1 cellular context compared by ENCODE assay signal in the genomic region with DNA sequence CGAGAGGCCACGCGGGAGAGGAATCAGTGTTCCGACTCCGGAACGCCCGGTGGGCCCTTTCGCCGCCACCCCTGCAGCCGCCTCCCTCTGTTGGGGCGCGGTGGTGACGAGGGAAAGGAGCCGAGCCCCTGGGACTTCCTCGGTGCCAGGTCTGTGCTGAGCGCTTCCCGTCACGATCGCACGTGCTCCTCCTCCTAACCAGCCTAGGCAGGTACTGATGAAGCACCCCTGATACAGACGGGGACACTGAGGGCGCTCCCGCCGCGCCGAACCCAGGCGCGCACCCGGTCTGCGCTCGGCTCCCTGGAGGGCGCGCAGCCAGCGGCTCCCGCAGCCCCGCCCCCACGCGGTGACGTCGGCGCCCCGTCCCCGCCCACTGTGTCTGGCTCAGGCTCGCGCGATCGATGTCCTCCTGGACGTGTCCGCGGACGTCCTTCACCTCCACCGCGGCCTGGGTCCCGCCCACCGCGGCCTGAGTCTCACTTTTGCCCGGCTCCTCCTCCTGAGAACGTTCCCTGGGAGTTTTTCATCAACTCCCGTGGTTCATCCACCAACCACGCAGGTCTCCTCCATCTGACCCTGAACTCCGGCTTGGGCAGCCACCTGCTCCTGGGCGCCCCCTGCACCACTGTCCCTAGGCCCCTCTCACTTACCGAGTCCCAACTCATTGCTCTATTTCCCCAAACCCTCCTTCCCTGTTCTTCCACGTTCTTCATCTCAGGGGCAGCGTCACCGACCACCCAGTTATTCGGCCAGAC.
TF ChIP-seq lines count a peak whose summit lies in the region.

No MANE protein-coding gene starts in this region.

TF ChIP-seq in neural cell, 6 proteins besides CTCF, POLR2A, EP300 and RAD21 (continued from another document):
- TF ChIP-seq, protein P1, sequence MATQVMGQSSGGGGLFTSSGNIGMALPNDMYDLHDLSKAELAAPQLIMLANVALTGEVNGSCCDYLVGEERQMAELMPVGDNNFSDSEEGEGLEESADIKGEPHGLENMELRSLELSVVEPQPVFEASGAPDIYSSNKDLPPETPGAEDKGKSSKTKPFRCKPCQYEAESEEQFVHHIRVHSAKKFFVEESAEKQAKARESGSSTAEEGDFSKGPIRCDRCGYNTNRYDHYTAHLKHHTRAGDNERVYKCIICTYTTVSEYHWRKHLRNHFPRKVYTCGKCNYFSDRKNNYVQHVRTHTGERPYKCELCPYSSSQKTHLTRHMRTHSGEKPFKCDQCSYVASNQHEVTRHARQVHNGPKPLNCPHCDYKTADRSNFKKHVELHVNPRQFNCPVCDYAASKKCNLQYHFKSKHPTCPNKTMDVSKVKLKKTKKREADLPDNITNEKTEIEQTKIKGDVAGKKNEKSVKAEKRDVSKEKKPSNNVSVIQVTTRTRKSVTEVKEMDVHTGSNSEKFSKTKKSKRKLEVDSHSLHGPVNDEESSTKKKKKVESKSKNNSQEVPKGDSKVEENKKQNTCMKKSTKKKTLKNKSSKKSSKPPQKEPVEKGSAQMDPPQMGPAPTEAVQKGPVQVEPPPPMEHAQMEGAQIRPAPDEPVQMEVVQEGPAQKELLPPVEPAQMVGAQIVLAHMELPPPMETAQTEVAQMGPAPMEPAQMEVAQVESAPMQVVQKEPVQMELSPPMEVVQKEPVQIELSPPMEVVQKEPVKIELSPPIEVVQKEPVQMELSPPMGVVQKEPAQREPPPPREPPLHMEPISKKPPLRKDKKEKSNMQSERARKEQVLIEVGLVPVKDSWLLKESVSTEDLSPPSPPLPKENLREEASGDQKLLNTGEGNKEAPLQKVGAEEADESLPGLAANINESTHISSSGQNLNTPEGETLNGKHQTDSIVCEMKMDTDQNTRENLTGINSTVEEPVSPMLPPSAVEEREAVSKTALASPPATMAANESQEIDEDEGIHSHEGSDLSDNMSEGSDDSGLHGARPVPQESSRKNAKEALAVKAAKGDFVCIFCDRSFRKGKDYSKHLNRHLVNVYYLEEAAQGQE (IDR thresholded peaks at IDR 0.05; ENCODE audit: borderline replicate concordance) = no peak
- TF ChIP-seq SMC3 (conservative IDR thresholded peaks at IDR 0.05; ENCODE audit: poor library complexity) = no peak
- TF ChIP-seq EZH2 (IDR thresholded peaks at IDR 0.05; ENCODE audit: borderline replicate concordance, insufficient read depth, low read length, poor library complexity, severe bottlenecking) = no peak
- peak; percentile 59 for TF ChIP-seq POLR2AphosphoS5 (IDR thresholded peaks at IDR 0.05)
- no peak for TF ChIP-seq TAF1 (IDR thresholded peaks at IDR 0.05; ENCODE audit: low read depth)
